ENCODE assay signal across 31 cellular contexts in the genomic region with DNA sequence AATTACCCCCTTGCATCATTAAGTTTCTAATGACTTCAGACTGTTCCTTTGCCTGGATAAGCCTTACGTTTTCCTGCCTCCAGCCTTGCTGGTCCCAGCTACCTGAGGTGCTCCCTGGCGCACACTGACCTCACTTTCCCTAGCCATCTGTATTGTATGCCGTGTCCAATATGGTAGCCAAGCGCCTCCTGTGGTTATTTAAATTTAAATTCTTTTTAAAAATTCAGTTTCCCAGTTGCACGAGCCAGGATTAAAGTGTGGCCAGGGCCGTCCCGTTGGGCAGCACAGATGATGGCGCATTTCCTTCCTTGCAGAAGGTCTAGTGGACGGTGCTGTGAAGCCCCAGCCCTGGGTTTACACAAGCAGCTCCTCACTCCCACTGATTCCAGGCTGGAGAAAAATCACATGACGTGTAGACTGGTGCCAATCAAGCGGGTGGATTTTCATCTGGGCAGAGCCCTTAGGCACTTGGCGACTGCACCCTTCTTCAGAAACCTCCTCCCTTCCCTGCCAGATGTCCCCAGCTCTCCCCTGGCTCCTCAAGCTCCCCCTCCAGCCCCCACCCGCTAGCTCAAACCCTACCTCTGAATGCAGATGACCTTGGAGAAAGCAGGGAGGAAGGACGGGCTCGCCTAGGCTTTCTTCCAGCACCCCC.
"Had no signal": no experiment of that assay in that cellular context is flagged by ENCODE, and none has a peak within 500 bp of the region (broad histone marks: within the 10 kb centered on the region; RNA-seq: fewer than 3 reads in every experiment).

No MANE protein-coding gene starts in this region.

- H3K4me3 ChIP-seq: ascending aorta, breast epithelium, cardiac muscle cell, esophagus muscularis mucosa, gastrocnemius medialis, heart left ventricle had no signal

- DNase-seq: activated CD4-positive, alpha-beta memory T cell treated with anti-CD3 and anti-CD28 coated beads, Interleukin-2, amount 10 ng/mL, durations not matched to agents 7 days and 5 days; activated CD4-positive, alpha-beta T cell treated with anti-CD3 and anti-CD28 coated beads for 1 hour; activated CD4-positive, alpha-beta T cell treated with anti-CD3 and anti-CD28 coated beads for 4 hours; activated CD4-positive, alpha-beta T cell treated with anti-CD3 and anti-CD28 coated beads, Interleukin-2, amount 10 ng/mL, durations not matched to agents 7 days and 5 days; activated CD4-positive, alpha-beta T cell treated with anti-CD3 and anti-CD28 coated beads, Interleukin-2, amount 50 U/mL, for 4 hours; activated CD8-positive, alpha-beta memory T cell treated with anti-CD3 and anti-CD28 coated beads, Interleukin-2, amount 50 U/mL, for 48 hours; activated gamma-delta T cell; activated naive CD4-positive, alpha-beta T cell; activated naive CD4-positive, alpha-beta T cell treated with anti-CD3 and anti-CD28 coated beads, Interleukin-2, amount 10 ng/mL, durations not matched to agents 7 days and 5 days; activated naive CD8-positive, alpha-beta T cell treated with anti-CD3 and anti-CD28 coated beads, Interleukin-2, amount 10 ng/mL, durations not matched to agents 7 days and 5 days; activated T-cell treated with anti-CD3 and anti-CD28 coated beads for 4 hours; activated T-cell treated with anti-CD3 and anti-CD28 coated beads, Interleukin-2, amount 50 U/mL, for 24 hours; activated T-cell treated with anti-CD3 and anti-CD28 coated beads, Interleukin-2, amount 50 U/mL, for 72 hours; central memory CD4-positive, alpha-beta T cell; cortex of kidney; dermis blood vessel endothelial cell; effector CD4-positive, alpha-beta T cell; effector memory CD8-positive, alpha-beta T cell; erythroblast; foreskin keratinocyte; gastrocnemius medialis; glutamatergic neuron; heart left ventricle; T-helper 2 cell had no signal

- H3K27me3 ChIP-seq: ascending aorta, breast epithelium, cardiac muscle cell, gastrocnemius medialis, heart left ventricle had no signal

- H3K36me3 ChIP-seq: ascending aorta, breast epithelium, cardiac muscle cell, esophagus muscularis mucosa, gastrocnemius medialis, heart left ventricle had no signal

- ATAC-seq: activated naive CD4-positive, alpha-beta T cell treated with anti-CD3 and anti-CD28 coated beads, Interleukin-2, amount 50 U/mL, for 72 hours; activated T-cell treated with anti-CD3 and anti-CD28 coated beads, Interleukin-2, amount 50 U/mL, for 72 hours; effector memory CD8-positive, alpha-beta T cell; foreskin keratinocyte; gastrocnemius medialis; heart left ventricle; WTC11 had no signal

- H3K4me1 ChIP-seq: ascending aorta, breast epithelium, esophagus muscularis mucosa, foreskin keratinocyte, gastrocnemius medialis had no signal

- H3K27ac ChIP-seq: ascending aorta, breast epithelium, cardiac muscle cell, esophagus muscularis mucosa, foreskin keratinocyte, gastrocnemius medialis, heart left ventricle, VCaP had no signal

- H3K9me3 ChIP-seq: ascending aorta, breast epithelium, esophagus muscularis mucosa, gastrocnemius medialis, heart left ventricle had no signal
